8 cellular contexts compared by ENCODE assay signal in genomic region chr1:219337588-219337987, GRCh38.
"Had no signal": no experiment of that assay in that cellular context is flagged by ENCODE, and none has a peak within 500 bp of the region (broad histone marks: within the 10 kb centered on the region; RNA-seq: fewer than 3 reads in every experiment).

No MANE protein-coding gene starts in this region.

- DNase-seq: GOT3, H9, HCEC 1CT, IMR-90, KG1 had no signal

- FAIRE-seq: H54, HTR-8/SVneo, K562 had no signal

- ATAC-seq: K562 had no signal
